In genomic region chr1:223845810-223846667, GRCh38 we compare ENCODE assay signal across 8 cellular contexts. TPM values are rescaled to one million over a fixed set of nuclear protein-coding genes. Genes with fewer than 3 reads are reported as not detected.
DNase-seq lines count a peak whose midpoint lies in the region; ATAC-seq and TF ChIP-seq lines count a peak whose summit lies in the region.

Gene TP53BP2 (minus strand): TSS chr1:223845947. CDS start chr1:223845680, 267 bp downstream.

- H3K27me3 Mint-ChIP-seq in CD8-positive, alpha-beta memory T cell = no peaks in the 10 kb centered on the region
- H3K27me3 Mint-ChIP-seq in activated CD8-positive, alpha-beta T cell treated with anti-CD3 and anti-CD28 coated beads for 36 hours = no peaks in the 10 kb centered on the region

- intact Hi-C loops in activated CD8-positive, alpha-beta T cell treated with anti-CD3 and anti-CD28 coated beads for 36 hours (cut with micrococcal nuclease) = no loop called here
- intact Hi-C loops in lower lobe of right lung (cut with DNase I) = no loop called here

- H3K27me3 ChIP-seq in CD8-positive, alpha-beta memory T cell (ENCODE audit: insufficient read depth, low read length, poor library complexity, severe bottlenecking) = no peaks in the 10 kb centered on the region
- no peaks in the 10 kb centered on the region for H3K27me3 ChIP-seq in lower lobe of right lung (ENCODE audit: low read depth)

- H3K9me3 ChIP-seq in CD8-positive, alpha-beta memory T cell (ENCODE audit: low read length) = no peaks in the 10 kb centered on the region
- no peaks in the 10 kb centered on the region for H3K9me3 ChIP-seq in lower lobe of right lung

- no peaks in the 10 kb centered on the region for H3K36me3 ChIP-seq in CD8-positive, alpha-beta memory T cell (ENCODE audit: insufficient read depth, low read length)
- H3K36me3 ChIP-seq in lower lobe of right lung = no peaks in the 10 kb centered on the region

- POLR2A ChIA-PET in CD8-positive, alpha-beta memory T cell (lab: Charles Lee) = interaction anchor here (0.6 to 2.3 kb wide), 13 partner anchors 9 to 337 kb away, joined by 3 to 12 read pairs (median 4); partner anchors contain the start of gene CAPN2
- POLR2A ChIA-PET in activated CD8-positive, alpha-beta T cell treated with anti-CD3 and anti-CD28 coated beads for 36 hours (lab: Charles Lee) = interaction anchor here (0.6 to 6.5 kb wide), 15 partner anchors 11 to 374 kb away, joined by 3 to 83 read pairs (median 5); partner anchors contain the start of gene CAPN2

- ATAC-seq in GM19397 (IDR thresholded peaks at IDR 0.05; ENCODE audit: unreplicated experiment) (peak; percentile 81), HG03565 (IDR thresholded peaks at IDR 0.05; ENCODE audit: unreplicated experiment) (peak; percentile 62), lower lobe of right lung (peak; percentile 95 to 97)
- ATAC-seq in activated CD8-positive, alpha-beta T cell treated with anti-CD3 and anti-CD28 coated beads for 36 hours = peak; percentile 84

- peak within 1 kb of the TSS; percentile 85 for H3K4me3 ChIP-seq in CD8-positive, alpha-beta memory T cell (ENCODE audit: low read length)
- peak within 1 kb of the TSS; percentile 81 for H3K4me3 ChIP-seq in lower lobe of right lung

- peak; percentile 29 for TF ChIP-seq CTCF in activated CD8-positive, alpha-beta T cell treated with anti-CD3 and anti-CD28 coated beads for 36 hours (IDR thresholded peaks at IDR 0.05)
- peak; percentile 64 for TF ChIP-seq CTCF in lower lobe of right lung (IDR thresholded peaks at IDR 0.05)

- H3K4me3 Mint-ChIP-seq in CD8-positive, alpha-beta memory T cell = peak within 1 kb of the TSS; percentile 93 to 98 (median 94)
- H3K4me3 Mint-ChIP-seq in activated CD8-positive, alpha-beta T cell treated with anti-CD3 and anti-CD28 coated beads for 36 hours = peak within 1 kb of the TSS; percentile 97

- peaks cover 31 to 51% (median 43%) of the 10 kb centered on the region in 3 donors for H3K4me1 Mint-ChIP-seq in CD8-positive, alpha-beta memory T cell
- H3K4me1 Mint-ChIP-seq in activated CD8-positive, alpha-beta T cell treated with anti-CD3 and anti-CD28 coated beads for 36 hours (ENCODE audit: low read depth) = peaks cover 37% of the 10 kb centered on the region

- H3K27ac ChIP-seq in CD8-positive, alpha-beta memory T cell (ENCODE audit: low read depth, low read length) = peak within 1 kb of the TSS; percentile 89
- peak within 1 kb of the TSS; percentile 98 for H3K27ac ChIP-seq in lower lobe of right lung

- peak; percentile 80 to 92 (median 88) for DNase-seq in CD8-positive, alpha-beta memory T cell
- DNase-seq in NCI-H82 treated with DMSO at 0.1 percent for 48 hours (lab: John Stamatoyannopoulos, UW; ENCODE audit: unreplicated experiment) (peak; percentile 72), ecto neural progenitor cell (ENCODE audit: low spot score) (peak; percentile 94), lower lobe of right lung (peak; percentile 93)
- peak; percentile 88 for DNase-seq in activated CD8-positive, alpha-beta T cell treated with anti-CD3 and anti-CD28 coated beads for 36 hours
- peak; percentile 73 to 80 (median 79) for DNase-seq in stimulated activated CD4-positive, alpha-beta T cell treated with anti-CD3 and anti-CD28 coated beads, TNF-alpha, amount 100 ng/mL, for 4 hours (ENCODE audit: low read depth in 3 of 3)

- peaks cover 43% of the 10 kb centered on the region for H3K4me1 ChIP-seq in CD8-positive, alpha-beta memory T cell (ENCODE audit: insufficient read depth, low read length)
- peaks cover 49% of the 10 kb centered on the region for H3K4me1 ChIP-seq in lower lobe of right lung

- peak within 1 kb of the TSS; percentile 96 to 99 (median 98) for H3K27ac Mint-ChIP-seq in CD8-positive, alpha-beta memory T cell
- peak within 1 kb of the TSS; percentile 99 for H3K27ac Mint-ChIP-seq in activated CD8-positive, alpha-beta T cell treated with anti-CD3 and anti-CD28 coated beads for 36 hours

- CTCF ChIA-PET in CD8-positive, alpha-beta memory T cell (lab: Charles Lee) = interaction anchor here (0.8 to 2.3 kb wide), 11 partner anchors 9 to 134 kb away, joined by 3 to 6 read pairs (median 5); partner anchors contain the start of gene CAPN2
- CTCF ChIA-PET in activated CD8-positive, alpha-beta T cell treated with anti-CD3 and anti-CD28 coated beads for 36 hours (lab: Charles Lee) = interaction anchor here (0.6 to 4.4 kb wide), 8 partner anchors 11 to 147 kb away, joined by 3 to 22 read pairs (median 6); no protein-coding TSS in a partner anchor

- H3K9me3 Mint-ChIP-seq in CD8-positive, alpha-beta memory T cell = no peaks in the 10 kb centered on the region
- no peaks in the 10 kb centered on the region for H3K9me3 Mint-ChIP-seq in activated CD8-positive, alpha-beta T cell treated with anti-CD3 and anti-CD28 coated beads for 36 hours

- peaks cover 0 to 9% (median 0%) of the 10 kb centered on the region in 3 donors for H3K36me3 Mint-ChIP-seq in CD8-positive, alpha-beta memory T cell
- peaks cover 10% of the 10 kb centered on the region for H3K36me3 Mint-ChIP-seq in activated CD8-positive, alpha-beta T cell treated with anti-CD3 and anti-CD28 coated beads for 36 hours (ENCODE audit: low read depth)

RNA-seq across cellular contexts. Expression of gene TP53BP2, which starts in this region (rescaled TPM):
- 10 to 100 TPM; 59.5 to 59.6 TPM for total RNA-seq in CD8-positive, alpha-beta memory T cell
- polyA plus RNA-seq in CD8-positive, alpha-beta memory T cell = 16.5 TPM
- 10 to 100 TPM; 28.3 to 34.5 TPM for total RNA-seq in activated CD8-positive, alpha-beta T cell treated with anti-CD3 and anti-CD28 coated beads for 36 hours
- total RNA-seq in lower lobe of right lung = 59.1 TPM

Comparison
In these comparisons a context has a peak if more than half of its experiments do, and no peak if none do; other contexts are left out.
1. Peak in every context shown above with its lines: DNase-seq, ATAC-seq, H3K4me3 ChIP-seq and H3K27ac ChIP-seq.